ENCODE assay signal across 9 cellular contexts in genomic region chr5:154758501-154758900, GRCh38. TPM values are rescaled to one million over a fixed set of nuclear protein-coding genes. Genes with fewer than 3 reads are reported as not detected.
DNase-seq lines count a peak whose midpoint lies in the region; TF ChIP-seq lines count a peak whose summit lies in the region.
"Had no signal": no experiment of that assay in that cellular context is flagged by ENCODE, and none has a peak within 500 bp of the region (broad histone marks: within the 10 kb centered on the region; RNA-seq: fewer than 3 reads in every experiment).

No MANE protein-coding gene starts in this region.

- intact Hi-C loops in dendritic cell treated with granulocyte-macrophage colony-stimulating factor and Interleukin-4, amounts not matched to agents 40 ng/mL and 50 ng/mL, for 4 days (cut with micrococcal nuclease): loop anchor here (10.0 kb wide), 2 partner anchors 176 to 314 kb away; partner anchors contain the start of genes GEMIN5 and SAP30L

- peak overlapping the region; percentile 88 for H3K4me2 ChIP-seq in BLaER1
- H3K4me2 ChIP-seq in neural cell (ENCODE audit: low read length): peak overlapping the region; percentile 46

- no peak for TF ChIP-seq RAD21 in neural cell (conservative IDR thresholded peaks at IDR 0.05)

- H3K27me3 ChIP-seq in BLaER1: no peaks in the 10 kb centered on the region
- H3K27me3 ChIP-seq in neural cell (ENCODE audit: insufficient read depth, low read depth, low read length): no peaks in the 10 kb centered on the region

- H3K4me3 Mint-ChIP-seq in dendritic cell treated with granulocyte-macrophage colony-stimulating factor and Interleukin-4, amounts not matched to agents 40 ng/mL and 50 ng/mL, for 4 days: peak overlapping the region; percentile 26

- peaks cover 77% of the 10 kb centered on the region for H4K20me1 ChIP-seq in BLaER1
- H4K20me1 ChIP-seq in neural cell (ENCODE audit: insufficient read depth): peaks cover 11% of the 10 kb centered on the region

- H3F3A ChIP-seq in neural cell (ENCODE audit: insufficient read depth, low read length, poor library complexity, severe bottlenecking): no peaks in the 10 kb centered on the region

- H3K27ac ChIP-seq in BLaER1 (no peak overlapping the region), neural cell (ENCODE audit: low read length) (no peak overlapping the region)

- peaks cover 73% of the 10 kb centered on the region for H3K4me1 Mint-ChIP-seq in dendritic cell treated with granulocyte-macrophage colony-stimulating factor and Interleukin-4, amounts not matched to agents 40 ng/mL and 50 ng/mL, for 4 days (ENCODE audit: low read depth)

- H3K36me3 Mint-ChIP-seq in dendritic cell treated with granulocyte-macrophage colony-stimulating factor and Interleukin-4, amounts not matched to agents 40 ng/mL and 50 ng/mL, for 4 days (ENCODE audit: low read depth): peaks cover 23% of the 10 kb centered on the region

- no peak overlapping the region for H3K27ac Mint-ChIP-seq in dendritic cell treated with granulocyte-macrophage colony-stimulating factor and Interleukin-4, amounts not matched to agents 40 ng/mL and 50 ng/mL, for 4 days

- no peak for TF ChIP-seq POLR2A in erythroblast (IDR thresholded peaks at IDR 0.05; ENCODE audit: low read length)

- no peak for DNase-seq in LNCaP clone FGC (ENCODE audit: low read depth)
- no peak for DNase-seq in NCI-H526 treated with DMSO at 0.1 percent for 48 hours (lab: John Stamatoyannopoulos, UW)
- no peak for DNase-seq in ACHN
- no peak for DNase-seq in NCI-H2081 (lab: John Stamatoyannopoulos, UW)
- DNase-seq in erythroblast (lab: John Stamatoyannopoulos, UW): no peak
- DNase-seq: NCI-H1048 had no signal

- peak overlapping the region; percentile 62; the same call in 1 of the 2 replicates for H3K9ac ChIP-seq in BLaER1
- peak overlapping the region; percentile 32 for H3K9ac ChIP-seq in neural cell (ENCODE audit: low read length)

- H3K36me3 ChIP-seq in BLaER1 (peaks cover 24% of the 10 kb centered on the region; the same call in 1 of the 2 replicates), neural cell (ENCODE audit: insufficient read depth, low read length) (no peaks in the 10 kb centered on the region)

- H3K79me2 ChIP-seq in neural cell (replicated peaks; ENCODE audit: insufficient read depth, low read length): peaks cover 74% of the 10 kb centered on the region

- H3K9me3 ChIP-seq in BLaER1: no peaks in the 10 kb centered on the region
- H3K9me3 ChIP-seq in neural cell (ENCODE audit: low read length): no peaks in the 10 kb centered on the region

- H3K4me1 ChIP-seq in BLaER1: peaks cover 61% of the 10 kb centered on the region

- no peaks in the 10 kb centered on the region for H3K27me3 Mint-ChIP-seq in dendritic cell treated with granulocyte-macrophage colony-stimulating factor and Interleukin-4, amounts not matched to agents 40 ng/mL and 50 ng/mL, for 4 days

- TF ChIP-seq EP300 in neural cell (conservative IDR thresholded peaks at IDR 0.05; ENCODE audit: poor library complexity, severe bottlenecking): no peak

- no peaks in the 10 kb centered on the region for H3K9me3 Mint-ChIP-seq in dendritic cell treated with granulocyte-macrophage colony-stimulating factor and Interleukin-4, amounts not matched to agents 40 ng/mL and 50 ng/mL, for 4 days

- no peaks in the 10 kb centered on the region for H3K9me2 ChIP-seq in neural cell (ENCODE audit: insufficient read depth, low read length)

- H3K4me3 ChIP-seq in BLaER1 (peak overlapping the region; percentile 54), LNCaP clone FGC (ENCODE audit: low read depth, low read length) (peak overlapping the region; percentile 37), neural cell (ENCODE audit: low read length) (peak overlapping the region; percentile 64)

- TF ChIP-seq CTCF in LNCaP clone FGC (IDR thresholded peaks at IDR 0.05; ENCODE audit: control insufficient read depth, extremely low read depth, insufficient read depth) (no peak), neural cell (IDR thresholded peaks at IDR 0.05; ENCODE audit: poor library complexity, severe bottlenecking) (no peak)

- H2AFZ ChIP-seq in neural cell (ENCODE audit: low read depth, low read length): no peak overlapping the region

- in situ Hi-C loops in ACHN (cut with HindIII; ENCODE audit: low pct_ligation_motif_present, low pct_unique_long_range_greater_than_20kb, low sequenced_read_pairs): no loop called here

TF ChIP-seq in neural cell, 6 proteins besides CTCF, POLR2A, EP300 and RAD21:
- TF ChIP-seq REST (IDR thresholded peaks at IDR 0.05; ENCODE audit: borderline replicate concordance) (no peak), EZH2 (IDR thresholded peaks at IDR 0.05; ENCODE audit: borderline replicate concordance, insufficient read depth, low read length, poor library complexity, severe bottlenecking) (no peak), POLR2AphosphoS5 (IDR thresholded peaks at IDR 0.05) (no peak), TAF1 (IDR thresholded peaks at IDR 0.05; ENCODE audit: low read depth) (no peak), MXI1 (conservative IDR thresholded peaks at IDR 0.05; ENCODE audit: poor library complexity, severe bottlenecking) (no peak), SMC3 (conservative IDR thresholded peaks at IDR 0.05; ENCODE audit: poor library complexity) (no peak)

RNA-seq across cellular contexts. Expression of gene LARP1, which starts 3.3 kb away (rescaled TPM):
- 28.8 and 36.1 TPM in 2 replicates for polyA plus RNA-seq in neural cell
- 64.3 and 74.0 TPM in 2 replicates for polyA minus RNA-seq in neural cell
